9 cellular contexts compared by ENCODE assay signal in genomic region chr11:32706985-32707736, GRCh38.
DNase-seq lines count a peak whose midpoint lies in the region; ATAC-seq, FAIRE-seq and TF ChIP-seq lines count a peak whose summit lies in the region.
"Had no signal": no experiment of that assay in that cellular context is flagged by ENCODE, and none has a peak within 500 bp of the region (broad histone marks: within the 10 kb centered on the region; RNA-seq: fewer than 3 reads in every experiment).

No MANE protein-coding gene starts in this region.

- DNase-seq in Panc1 (ENCODE audit: low read depth, low spot score) (peak; percentile 54), non-pigmented ciliary epithelial cell (ENCODE audit: low read depth) (peak; percentile 64), NCI-H748 (lab: John Stamatoyannopoulos, UW; ENCODE audit: unreplicated experiment) (no peak), D721Med (ENCODE audit: insufficient read length, low spot score) (no peak), stomach (no peak), lower leg skin (ENCODE audit: low spot score in 2 of 2) (no peak)

- H3K4me3 ChIP-seq in Panc1 (ENCODE audit: low read depth in 2 of 2, low read length in 2 of 2) (no peak overlapping the region), stomach (no peak overlapping the region), lower leg skin (ENCODE audit: low read depth, poor library complexity, severe bottlenecking) (no peak overlapping the region)
- H3K4me3 ChIP-seq: SJSA1 had no signal

- intact Hi-C loops in Panc1 (cut with micrococcal nuclease; ENCODE audit: unreplicated experiment): no loop called here
- intact Hi-C loops in stomach (cut with DNase I; ENCODE audit: low total_unique reads): no loop called here
- intact Hi-C loops in lower leg skin (cut with DNase I; ENCODE audit: low total_unique reads): no loop called here

- POLR2A ChIA-PET in Panc1 (lab: Charles Lee): no interaction called here

- ATAC-seq in GM18520 (IDR thresholded peaks at IDR 0.05; ENCODE audit: unreplicated experiment) (peak; percentile 96), HG02852 (IDR thresholded peaks at IDR 0.05; ENCODE audit: unreplicated experiment) (peak; percentile 93), Panc1 (peak; percentile 95)

- no peak for TF ChIP-seq POLR2A in stomach (IDR thresholded peaks at IDR 0.05)
- TF ChIP-seq POLR2A in lower leg skin (IDR thresholded peaks at IDR 0.05): no peak

- BruUV-seq in Panc1 (replicated peaks; lab: Mats Ljungman, UMichigan): no TSS peak

- no peak for TF ChIP-seq EP300 in stomach (IDR thresholded peaks at IDR 0.05)

- H3K27ac ChIP-seq in Panc1 (ENCODE audit: low read length) (no peak overlapping the region), stomach (no peak overlapping the region)
- H3K27ac ChIP-seq: SJSA1 had no signal

- FAIRE-seq in D721Med (lab: Jason Lieb, UNC): no peak

- H3K36me3 ChIP-seq in Panc1 (ENCODE audit: control insufficient read depth, insufficient read depth, low read length): no peaks in the 10 kb centered on the region
- no peaks in the 10 kb centered on the region for H3K36me3 ChIP-seq in stomach
- H3K36me3 ChIP-seq: SJSA1 had no signal

- TF ChIP-seq CTCF in Panc1 (IDR thresholded peaks at IDR 0.05) (no peak), D721Med (IDR thresholded peaks at IDR 0.05; ENCODE audit: insufficient read depth, missing control alignments) (no peak), stomach (IDR thresholded peaks at IDR 0.05) (no peak), lower leg skin (IDR thresholded peaks at IDR 0.05) (no peak)

- peaks cover 10% of the 10 kb centered on the region; the same call in 1 of the 2 replicates for H3K9me3 ChIP-seq in Panc1 (ENCODE audit: control insufficient read depth, insufficient read depth, low read depth, low read length)
- H3K9me3 ChIP-seq in stomach: peaks cover 0 to 17% (median 11%) of the 10 kb centered on the region in 4 donors
- H3K9me3 ChIP-seq: SJSA1 had no signal

- H3K4me1 ChIP-seq in Panc1 (ENCODE audit: control insufficient read depth, insufficient read depth, low read length) (peaks cover 9% of the 10 kb centered on the region), stomach (no peaks in the 10 kb centered on the region)

- WGBS in stomach, 5 donors: 51 to 63% (median 58%) methylated on average over 7 of the region's 7 CpGs
- WGBS in lower leg skin, 2 donors: 62 to 75% methylated on average over 7 of the region's 7 CpGs

- CTCF ChIA-PET in Panc1 (lab: Charles Lee): no interaction called here

- H3K27me3 ChIP-seq in Panc1 (ENCODE audit: control insufficient read depth, insufficient read depth, low read length) (no peaks in the 10 kb centered on the region), stomach (peaks cover 0 to 4% (median 0%) of the 10 kb centered on the region in 3 donors)
- H3K27me3 ChIP-seq: SJSA1 had no signal

- in situ Hi-C loops in Panc1 (cut with HindIII; ENCODE audit: low pct_unique_long_range_greater_than_20kb, low sequenced_read_pairs): no loop called here

Comparison
In these comparisons a context has a peak if more than half of its experiments do, and no peak if none do; other contexts are left out.
1. DNase-seq: peak in Panc1 (single experiment) and non-pigmented ciliary epithelial cell (single experiment); none in NCI-H748 (single experiment), D721Med (single experiment), stomach (single experiment) and lower leg skin (0 of 2).
2. Peak in every context shown above with its lines, with median percentiles within 50 percentile points of each other: ATAC-seq.